ENCODE assay signal across 20 cellular contexts in the genomic region with DNA sequence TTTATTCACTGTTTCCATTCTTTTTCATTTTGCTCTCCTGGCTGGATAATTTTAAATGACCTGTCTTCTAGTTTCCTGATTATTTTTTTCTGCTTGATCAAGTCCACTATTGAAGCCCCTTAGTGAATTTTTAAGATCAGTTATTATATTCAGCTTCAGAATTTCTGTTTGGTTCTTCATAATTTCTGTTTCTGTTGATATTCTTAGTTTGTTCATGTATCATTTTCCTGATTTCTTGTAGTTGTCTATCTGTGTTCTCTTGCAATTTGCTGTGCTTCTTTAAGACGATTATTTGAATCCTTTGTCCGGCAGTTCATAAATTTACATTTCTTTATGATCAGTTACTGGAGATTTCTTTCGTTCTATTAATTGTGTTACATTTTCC.
DNase-seq lines count a peak whose midpoint lies in the region; ATAC-seq, FAIRE-seq and TF ChIP-seq lines count a peak whose summit lies in the region.
"Had no signal": no experiment of that assay in that cellular context is flagged by ENCODE, and none has a peak within 500 bp of the region (broad histone marks: within the 10 kb centered on the region; RNA-seq: fewer than 3 reads in every experiment).

No MANE protein-coding gene starts in this region.

- H4K20me1 ChIP-seq in OCI-LY3 (ENCODE audit: insufficient read depth, low read length) (no peaks in the 10 kb centered on the region), endothelial cell of umbilical vein (replicated peaks; ENCODE audit: control insufficient read depth, extremely low read depth, insufficient read depth, low read length) (no peaks in the 10 kb centered on the region)

- H3K36me3 ChIP-seq in OCI-LY3 (replicated peaks; ENCODE audit: low read depth, low read length) (no peaks in the 10 kb centered on the region), endothelial cell of umbilical vein (ENCODE audit: control insufficient read depth in 2 of 2, extremely low read depth in 1 of 2, insufficient read depth in 2 of 2, low read length in 2 of 2) (no peaks in the 10 kb centered on the region), vagina (no peaks in the 10 kb centered on the region)
- H3K36me3 ChIP-seq: gastroesophageal sphincter, MG63, right lobe of liver had no signal

- H3K27ac ChIP-seq in OCI-LY3 (ENCODE audit: low read length) (peak overlapping the region; percentile 68), endothelial cell of umbilical vein (ENCODE audit: insufficient read depth, low read depth, low read length) (no peak overlapping the region), vagina (no peak overlapping the region)
- H3K27ac ChIP-seq: gastroesophageal sphincter, parathyroid adenoma had no signal

- no peaks in the 10 kb centered on the region for H3K9me3 ChIP-seq in OCI-LY3 (ENCODE audit: insufficient read depth, low read length)
- H3K9me3 ChIP-seq in endothelial cell of umbilical vein (replicated peaks; ENCODE audit: control insufficient read depth, insufficient read depth, low read length), result no peaks in the 10 kb centered on the region
- H3K9me3 ChIP-seq in vagina, result no peaks in the 10 kb centered on the region
- H3K9me3 ChIP-seq: gastroesophageal sphincter, MG63, right lobe of liver, testis had no signal

- TF ChIP-seq CTCF in OCI-LY3 (IDR thresholded peaks at IDR 0.05; ENCODE audit: low read depth, low read length) (no peak), endothelial cell of umbilical vein (IDR thresholded peaks at IDR 0.05; ENCODE audit: extremely low read depth in 1 of 2, insufficient read depth in 1 of 2, low read depth in 1 of 2, low read length in 2 of 2) (no peak), vagina (IDR thresholded peaks at IDR 0.05) (no peak)

- H3K36me3 Mint-ChIP-seq in activated naive CD4-positive, alpha-beta T cell treated with anti-CD3 and anti-CD28 coated beads, Interleukin-2, amount 50 U/mL, for 24 hours, result peaks cover 2% of the 10 kb centered on the region
- no peaks in the 10 kb centered on the region for H3K36me3 Mint-ChIP-seq in activated naive CD4-positive, alpha-beta T cell treated with anti-CD3 and anti-CD28 coated beads, Interleukin-2, amount 50 U/mL, for 72 hours
- no peaks in the 10 kb centered on the region for H3K36me3 Mint-ChIP-seq in stimulated activated memory B cell treated with anti-CD40 and anti-IgM and Interleukin-4, amounts not matched to agents 10 μg/mL and 1 μg/mL and 100 μg/mL, for 72 hours
- H3K36me3 Mint-ChIP-seq: CD4-positive, CD25-positive, alpha-beta regulatory T cell had no signal

- H3K9ac ChIP-seq in OCI-LY3 (ENCODE audit: low read length) (peak overlapping the region; percentile 15; the same call in 1 of the 2 replicates), endothelial cell of umbilical vein (replicated peaks; ENCODE audit: extremely low read depth, insufficient read depth, low read length) (peak overlapping the region; percentile 32)
- H3K9ac ChIP-seq: parathyroid adenoma had no signal

- no peak for FAIRE-seq in endothelial cell of umbilical vein (lab: Jason Lieb, UNC)
- FAIRE-seq: kidney had no signal

- POLR2A ChIA-PET in endothelial cell of umbilical vein (lab: Charles Lee), result interaction anchor here (0.9 to 1.4 kb wide), 3 partner anchors 76 to 451 kb away, joined by 3 to 8 read pairs (median 6); a partner anchor contains a TSS

- H3K27ac Mint-ChIP-seq in activated naive CD4-positive, alpha-beta T cell treated with anti-CD3 and anti-CD28 coated beads, Interleukin-2, amount 50 U/mL, for 24 hours, result peak overlapping the region; percentile 83
- H3K27ac Mint-ChIP-seq in activated naive CD4-positive, alpha-beta T cell treated with anti-CD3 and anti-CD28 coated beads, Interleukin-2, amount 50 U/mL, for 72 hours, result peak overlapping the region in 1 of 2 donors; percentile 61
- peak overlapping the region; percentile 75 for H3K27ac Mint-ChIP-seq in stimulated activated memory B cell treated with anti-CD40 and anti-IgM and Interleukin-4, amounts not matched to agents 10 μg/mL and 1 μg/mL and 100 μg/mL, for 72 hours

- H2AFZ ChIP-seq in OCI-LY3 (ENCODE audit: low read depth, low read length) (peak overlapping the region; percentile 12; the same call in 1 of the 2 replicates), endothelial cell of umbilical vein (ENCODE audit: low read depth, low read length) (peak overlapping the region; percentile 63)

- peak overlapping the region; percentile 43 for H3K4me3 Mint-ChIP-seq in activated naive CD4-positive, alpha-beta T cell treated with anti-CD3 and anti-CD28 coated beads, Interleukin-2, amount 50 U/mL, for 24 hours
- no peak overlapping the region for H3K4me3 Mint-ChIP-seq in stimulated activated memory B cell treated with anti-CD40 and anti-IgM and Interleukin-4, amounts not matched to agents 10 μg/mL and 1 μg/mL and 100 μg/mL, for 72 hours
- H3K4me3 Mint-ChIP-seq: CD4-positive, CD25-positive, alpha-beta regulatory T cell had no signal

- H3K27me3 Mint-ChIP-seq in activated naive CD4-positive, alpha-beta T cell treated with anti-CD3 and anti-CD28 coated beads, Interleukin-2, amount 50 U/mL, for 24 hours, result no peaks in the 10 kb centered on the region
- no peaks in the 10 kb centered on the region for H3K27me3 Mint-ChIP-seq in stimulated activated memory B cell treated with anti-CD40 and anti-IgM and Interleukin-4, amounts not matched to agents 10 μg/mL and 1 μg/mL and 100 μg/mL, for 72 hours
- H3K27me3 Mint-ChIP-seq: CD4-positive, CD25-positive, alpha-beta regulatory T cell had no signal

- H3K9me3 Mint-ChIP-seq in activated naive CD4-positive, alpha-beta T cell treated with anti-CD3 and anti-CD28 coated beads, Interleukin-2, amount 50 U/mL, for 24 hours, result no peaks in the 10 kb centered on the region
- no peaks in the 10 kb centered on the region for H3K9me3 Mint-ChIP-seq in activated naive CD4-positive, alpha-beta T cell treated with anti-CD3 and anti-CD28 coated beads, Interleukin-2, amount 50 U/mL, for 72 hours
- H3K9me3 Mint-ChIP-seq in stimulated activated memory B cell treated with anti-CD40 and anti-IgM and Interleukin-4, amounts not matched to agents 10 μg/mL and 1 μg/mL and 100 μg/mL, for 72 hours, result no peaks in the 10 kb centered on the region
- H3K9me3 Mint-ChIP-seq: CD4-positive, CD25-positive, alpha-beta regulatory T cell had no signal

- no peaks in the 10 kb centered on the region for H3K27me3 ChIP-seq in OCI-LY3 (ENCODE audit: low read depth, low read length)
- no peaks in the 10 kb centered on the region for H3K27me3 ChIP-seq in endothelial cell of umbilical vein (ENCODE audit: control insufficient read depth in 2 of 2, insufficient read depth in 2 of 2, low read length in 2 of 2)
- no peaks in the 10 kb centered on the region for H3K27me3 ChIP-seq in vagina
- H3K27me3 ChIP-seq: gastroesophageal sphincter, MG63, right lobe of liver, testis had no signal

- H3K4me3 ChIP-seq in OCI-LY3 (ENCODE audit: low read length), result no peak overlapping the region
- H3K4me3 ChIP-seq in endothelial cell of umbilical vein (replicated peaks in 1 of 3; ENCODE audit: insufficient read depth in 1 of 3, low read depth in 1 of 3, low read length in 3 of 3), result no peak overlapping the region
- H3K4me3 ChIP-seq in vagina, result no peak overlapping the region
- H3K4me3 ChIP-seq: gastroesophageal sphincter, lung, MG63, testis had no signal

- H3K4me1 ChIP-seq in OCI-LY3 (ENCODE audit: low read length) (peaks cover 33% of the 10 kb centered on the region), endothelial cell of umbilical vein (ENCODE audit: control insufficient read depth, extremely low read depth, insufficient read depth, low read length) (peaks cover 23% of the 10 kb centered on the region), vagina (peaks cover 12% of the 10 kb centered on the region)
- H3K4me1 ChIP-seq: parathyroid adenoma, right lobe of liver, testis had no signal

- H3K79me2 ChIP-seq in OCI-LY3 (ENCODE audit: low read length), result no peaks in the 10 kb centered on the region
- no peaks in the 10 kb centered on the region for H3K79me2 ChIP-seq in endothelial cell of umbilical vein (ENCODE audit: control insufficient read depth, insufficient read depth, low read length)
- H3K79me2 ChIP-seq: parathyroid adenoma had no signal

- no peaks in the 10 kb centered on the region for H3K9me1 ChIP-seq in endothelial cell of umbilical vein (replicated peaks; ENCODE audit: control insufficient read depth, extremely low read depth, insufficient read depth, low read length)

- no TSS peak for BruUV-seq in endothelial cell of umbilical vein (replicated peaks; lab: Mats Ljungman, UMichigan)

- CTCF ChIA-PET in endothelial cell of umbilical vein (lab: Charles Lee), result interaction anchor here (0.6 to 3.2 kb wide), 33 partner anchors 13 to 562 kb away, joined by 3 to 158 read pairs (median 6); a partner anchor contains a TSS

- dilution Hi-C loops in endothelial cell of umbilical vein (cut with MboI; ENCODE audit: extremely low pct_ligation_motif_present, low sequenced_read_pairs), result no loop called here

- DNase-seq in activated naive CD4-positive, alpha-beta T cell treated with anti-CD3 and anti-CD28 coated beads, Interleukin-2, amount 50 U/mL, for 72 hours (ENCODE audit: low spot score in 2 of 2), result no peak
- DNase-seq in endothelial cell of umbilical vein (ENCODE audit: low read depth, low spot score) (no peak), AML-193 (lab: John Stamatoyannopoulos, UW) (no peak), vagina (ENCODE audit: extremely low spot score in 2 of 2) (no peak)
- DNase-seq: activated CD4-positive, alpha-beta T cell treated with anti-CD3 and anti-CD28 coated beads for 1 hour; effector CD8-positive, alpha-beta T cell; kidney; MG63; NCI-H2171; NCI-H524 treated with DMSO at 0.1 percent for 48 hours had no signal

- TF ChIP-seq POLR2A in endothelial cell of umbilical vein (IDR thresholded peaks at IDR 0.05; ENCODE audit: low read depth, low read length) (no peak), vagina (IDR thresholded peaks at IDR 0.05) (no peak)

- peaks cover 39% of the 10 kb centered on the region for H3K4me1 Mint-ChIP-seq in activated naive CD4-positive, alpha-beta T cell treated with anti-CD3 and anti-CD28 coated beads, Interleukin-2, amount 50 U/mL, for 24 hours
- H3K4me1 Mint-ChIP-seq in stimulated activated memory B cell treated with anti-CD40 and anti-IgM and Interleukin-4, amounts not matched to agents 10 μg/mL and 1 μg/mL and 100 μg/mL, for 72 hours, result peaks cover 34% of the 10 kb centered on the region

- H3K4me2 ChIP-seq in OCI-LY3 (ENCODE audit: low read length) (peak overlapping the region; percentile 18), endothelial cell of umbilical vein (ENCODE audit: insufficient read depth, low read length) (no peak overlapping the region)

- ATAC-seq in activated naive CD4-positive, alpha-beta T cell treated with anti-CD3 and anti-CD28 coated beads, Interleukin-2, amount 50 U/mL, for 72 hours, result no peak
- ATAC-seq in stimulated activated memory B cell treated with anti-CD40 and anti-IgM and Interleukin-4, amounts not matched to agents 10 μg/mL and 1 μg/mL and 100 μg/mL, for 72 hours, result no peak
- ATAC-seq in GM21423 (IDR thresholded peaks at IDR 0.05; ENCODE audit: unreplicated experiment), result no peak

- intact Hi-C loops in endothelial cell of umbilical vein (cut with micrococcal nuclease) (loop anchor here (1.0 to 5.0 kb wide), 9 partner anchors 18 to 560 kb away; a partner anchor contains a TSS), vagina (cut with DNase I) (loop anchor here (10.0 kb wide), 2 partner anchors 191 to 561 kb away; no protein-coding TSS in a partner anchor)

TF ChIP-seq in endothelial cell of umbilical vein, 7 proteins besides CTCF, POLR2A, EP300 and RAD21 (continues in another document):
- TF ChIP-seq EZH2 (IDR thresholded peaks at IDR 0.05; ENCODE audit: borderline replicate concordance, low read depth, low read length, severe bottlenecking), result no peak
